2 cellular contexts compared by ENCODE assay signal in genomic region chr20:4117867-4118266, GRCh38.
TF ChIP-seq lines count a peak whose summit lies in the region.

No MANE protein-coding gene starts in this region.

TF ChIP-seq in A549, 52 proteins besides CTCF, POLR2A, EP300 and RAD21 (continued from another document):
- TF ChIP-seq ELK1 (IDR thresholded peaks at IDR 0.05; ENCODE audit: low read depth, low read length) (no peak), HOXA7 (CRISPR knock-in tag; IDR thresholded peaks at IDR 0.05) (no peak), JUNB (IDR thresholded peaks at IDR 0.05) (no peak), TFCP2L1 (CRISPR knock-in tag; IDR thresholded peaks at IDR 0.05) (no peak), EHF (CRISPR knock-in tag; IDR thresholded peaks at IDR 0.05) (no peak), ZFP36 (IDR thresholded peaks at IDR 0.05; ENCODE audit: borderline replicate concordance, partially characterized antibody) (no peak), JUN (IDR thresholded peaks at IDR 0.05) (no peak), RNF2 (IDR thresholded peaks at IDR 0.05; ENCODE audit: borderline replicate concordance, low read depth) (no peak)

TF ChIP-seq in GM23338, 12 proteins besides CTCF, POLR2A, EP300 and RAD21 (continued from another document):
- TF ChIP-seq, protein P1, sequence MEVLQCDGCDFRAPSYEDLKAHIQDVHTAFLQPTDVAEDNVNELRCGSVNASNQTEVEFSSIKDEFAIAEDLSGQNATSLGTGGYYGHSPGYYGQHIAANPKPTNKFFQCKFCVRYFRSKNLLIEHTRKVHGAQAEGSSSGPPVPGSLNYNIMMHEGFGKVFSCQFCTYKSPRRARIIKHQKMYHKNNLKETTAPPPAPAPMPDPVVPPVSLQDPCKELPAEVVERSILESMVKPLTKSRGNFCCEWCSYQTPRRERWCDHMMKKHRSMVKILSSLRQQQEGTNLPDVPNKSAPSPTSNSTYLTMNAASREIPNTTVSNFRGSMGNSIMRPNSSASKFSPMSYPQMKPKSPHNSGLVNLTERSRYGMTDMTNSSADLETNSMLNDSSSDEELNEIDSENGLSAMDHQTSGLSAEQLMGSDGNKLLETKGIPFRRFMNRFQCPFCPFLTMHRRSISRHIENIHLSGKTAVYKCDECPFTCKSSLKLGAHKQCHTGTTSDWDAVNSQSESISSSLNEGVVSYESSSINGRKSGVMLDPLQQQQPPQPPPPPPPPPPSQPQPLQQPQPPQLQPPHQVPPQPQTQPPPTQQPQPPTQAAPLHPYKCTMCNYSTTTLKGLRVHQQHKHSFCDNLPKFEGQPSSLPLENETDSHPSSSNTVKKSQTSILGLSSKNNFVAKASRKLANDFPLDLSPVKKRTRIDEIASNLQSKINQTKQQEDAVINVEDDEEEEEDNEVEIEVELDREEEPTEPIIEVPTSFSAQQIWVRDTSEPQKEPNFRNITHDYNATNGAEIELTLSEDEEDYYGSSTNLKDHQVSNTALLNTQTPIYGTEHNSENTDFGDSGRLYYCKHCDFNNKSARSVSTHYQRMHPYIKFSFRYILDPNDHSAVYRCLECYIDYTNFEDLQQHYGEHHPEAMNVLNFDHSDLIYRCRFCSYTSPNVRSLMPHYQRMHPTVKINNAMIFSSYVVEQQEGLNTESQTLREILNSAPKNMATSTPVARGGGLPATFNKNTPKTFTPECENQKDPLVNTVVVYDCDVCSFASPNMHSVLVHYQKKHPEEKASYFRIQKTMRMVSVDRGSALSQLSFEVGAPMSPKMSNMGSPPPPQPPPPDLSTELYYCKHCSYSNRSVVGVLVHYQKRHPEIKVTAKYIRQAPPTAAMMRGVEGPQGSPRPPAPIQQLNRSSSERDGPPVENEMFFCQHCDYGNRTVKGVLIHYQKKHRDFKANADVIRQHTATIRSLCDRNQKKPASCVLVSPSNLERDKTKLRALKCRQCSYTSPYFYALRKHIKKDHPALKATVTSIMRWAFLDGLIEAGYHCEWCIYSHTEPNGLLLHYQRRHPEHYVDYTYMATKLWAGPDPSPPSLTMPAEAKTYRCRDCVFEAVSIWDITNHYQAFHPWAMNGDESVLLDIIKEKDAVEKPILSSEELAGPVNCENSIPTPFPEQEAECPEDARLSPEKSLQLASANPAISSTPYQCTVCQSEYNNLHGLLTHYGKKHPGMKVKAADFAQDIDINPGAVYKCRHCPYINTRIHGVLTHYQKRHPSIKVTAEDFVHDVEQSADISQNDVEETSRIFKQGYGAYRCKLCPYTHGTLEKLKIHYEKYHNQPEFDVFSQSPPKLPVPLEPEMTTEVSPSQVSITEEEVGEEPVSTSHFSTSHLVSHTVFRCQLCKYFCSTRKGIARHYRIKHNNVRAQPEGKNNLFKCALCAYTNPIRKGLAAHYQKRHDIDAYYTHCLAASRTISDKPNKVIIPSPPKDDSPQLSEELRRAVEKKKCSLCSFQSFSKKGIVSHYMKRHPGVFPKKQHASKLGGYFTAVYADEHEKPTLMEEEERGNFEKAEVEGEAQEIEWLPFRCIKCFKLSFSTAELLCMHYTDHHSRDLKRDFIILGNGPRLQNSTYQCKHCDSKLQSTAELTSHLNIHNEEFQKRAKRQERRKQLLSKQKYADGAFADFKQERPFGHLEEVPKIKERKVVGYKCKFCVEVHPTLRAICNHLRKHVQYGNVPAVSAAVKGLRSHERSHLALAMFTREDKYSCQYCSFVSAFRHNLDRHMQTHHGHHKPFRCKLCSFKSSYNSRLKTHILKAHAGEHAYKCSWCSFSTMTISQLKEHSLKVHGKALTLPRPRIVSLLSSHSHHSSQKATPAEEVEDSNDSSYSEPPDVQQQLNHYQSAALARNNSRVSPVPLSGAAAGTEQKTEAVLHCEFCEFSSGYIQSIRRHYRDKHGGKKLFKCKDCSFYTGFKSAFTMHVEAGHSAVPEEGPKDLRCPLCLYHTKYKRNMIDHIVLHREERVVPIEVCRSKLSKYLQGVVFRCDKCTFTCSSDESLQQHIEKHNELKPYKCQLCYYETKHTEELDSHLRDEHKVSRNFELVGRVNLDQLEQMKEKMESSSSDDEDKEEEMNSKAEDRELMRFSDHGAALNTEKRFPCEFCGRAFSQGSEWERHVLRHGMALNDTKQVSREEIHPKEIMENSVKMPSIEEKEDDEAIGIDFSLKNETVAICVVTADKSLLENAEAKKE (CRISPR knock-in tag; IDR thresholded peaks at IDR 0.05): no peak
